ENCODE assay signal across 9 cellular contexts in the genomic region with DNA sequence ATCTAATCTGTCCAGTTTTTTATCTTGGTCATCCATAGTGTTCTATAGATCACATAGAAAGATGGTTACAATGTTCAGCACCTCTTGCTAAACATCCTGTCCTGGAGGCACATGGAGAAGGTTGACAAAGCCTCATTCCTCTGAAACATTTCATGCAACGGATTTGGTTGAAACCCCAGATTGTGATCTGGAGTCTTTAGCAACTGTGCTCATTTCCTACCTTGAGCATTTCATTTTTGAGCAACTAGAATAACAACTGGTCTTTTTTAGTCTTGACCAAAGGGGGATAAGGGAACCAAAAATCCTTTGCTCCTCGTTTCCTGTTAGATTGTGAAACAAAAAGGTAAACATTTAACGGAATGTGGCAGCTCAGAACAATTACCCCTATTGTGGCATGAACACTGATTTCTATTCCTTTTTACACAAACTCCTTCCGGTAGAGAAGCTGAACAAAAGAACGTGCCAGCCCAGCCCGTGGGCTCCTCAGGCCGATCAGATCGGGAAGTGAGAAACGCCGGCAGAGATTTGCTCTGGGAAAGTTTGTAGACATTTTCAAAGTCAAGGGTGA.
DNase-seq lines count a peak whose midpoint lies in the region; ATAC-seq and TF ChIP-seq lines count a peak whose summit lies in the region.
"Had no signal": no experiment of that assay in that cellular context is flagged by ENCODE, and none has a peak within 500 bp of the region (broad histone marks: within the 10 kb centered on the region; RNA-seq: fewer than 3 reads in every experiment).

No MANE protein-coding gene starts in this region.

- H3K27me3 ChIP-seq in CD8-positive, alpha-beta memory T cell (ENCODE audit: insufficient read depth, low read length, poor library complexity, severe bottlenecking), result no peaks in the 10 kb centered on the region
- H3K27me3 ChIP-seq in osteoblast (ENCODE audit: insufficient read depth, low read length) (no peaks in the 10 kb centered on the region), foreskin keratinocyte (no peaks in the 10 kb centered on the region)

- H3K27ac Mint-ChIP-seq in CD8-positive, alpha-beta memory T cell, result peak overlapping the region in 1 of 8 donors; percentile 40
- no peak overlapping the region for H3K27ac Mint-ChIP-seq in stimulated activated memory B cell treated with anti-CD40 and anti-IgM and Interleukin-4, amounts not matched to agents 10 μg/mL and 1 μg/mL and 100 μg/mL, for 72 hours

- CTCF ChIA-PET in CD8-positive, alpha-beta memory T cell (lab: Charles Lee), result interaction anchor here (1.2 kb wide), 1 partner anchor 14 kb away, joined by 3 read pairs; no protein-coding TSS in a partner anchor

- H2AFZ ChIP-seq in osteoblast (ENCODE audit: low read length), result peak overlapping the region; percentile 60

- H3K4me1 ChIP-seq in CD8-positive, alpha-beta memory T cell (ENCODE audit: insufficient read depth, low read length), result no peaks in the 10 kb centered on the region
- H3K4me1 ChIP-seq in osteoblast (ENCODE audit: insufficient read depth, low read length), result peaks cover 47% of the 10 kb centered on the region
- H3K4me1 ChIP-seq in foreskin keratinocyte, result peaks cover 8% of the 10 kb centered on the region

- H3K36me3 Mint-ChIP-seq in CD8-positive, alpha-beta memory T cell, result peaks cover 0 to 5% (median 0%) of the 10 kb centered on the region in 3 donors
- no peaks in the 10 kb centered on the region for H3K36me3 Mint-ChIP-seq in stimulated activated memory B cell treated with anti-CD40 and anti-IgM and Interleukin-4, amounts not matched to agents 10 μg/mL and 1 μg/mL and 100 μg/mL, for 72 hours

- no peaks in the 10 kb centered on the region for H4K20me1 ChIP-seq in osteoblast (ENCODE audit: insufficient read depth, low read length)

- no peak overlapping the region for H3K27ac ChIP-seq in CD8-positive, alpha-beta memory T cell (ENCODE audit: low read depth, low read length)
- H3K27ac ChIP-seq in osteoblast (ENCODE audit: low read depth, low read length) (peak overlapping the region; percentile 72), foreskin keratinocyte (no peak overlapping the region)

- H3K4me3 Mint-ChIP-seq in CD8-positive, alpha-beta memory T cell, result peak overlapping the region in 4 of 7 donors; percentile 24 to 57 (median 32)
- H3K4me3 Mint-ChIP-seq in stimulated activated memory B cell treated with anti-CD40 and anti-IgM and Interleukin-4, amounts not matched to agents 10 μg/mL and 1 μg/mL and 100 μg/mL, for 72 hours, result no peak overlapping the region

- POLR2A ChIA-PET in CD8-positive, alpha-beta memory T cell (lab: Charles Lee), result interaction anchor here (0.5 kb wide), 1 partner anchor 83 kb away, joined by 3 read pairs; no protein-coding TSS in a partner anchor

- no peaks in the 10 kb centered on the region for H3K79me2 ChIP-seq in osteoblast (ENCODE audit: insufficient read depth, low read length)

- DNase-seq in CD8-positive, alpha-beta memory T cell, result no peak
- DNase-seq in NOMO-1 treated with dmso at 0.1 percent for 144 hours (lab: John Stamatoyannopoulos, UW; ENCODE audit: unreplicated experiment), result peak; percentile 17
- peak; percentile 58 for DNase-seq in osteoblast (ENCODE audit: insufficient read length, low spot score, missing footprints)
- no peak for DNase-seq in germinal center (ENCODE audit: low spot score)
- DNase-seq in foreskin keratinocyte, result no peak
- DNase-seq in NK-92 treated with Interleukin-12 subunit alpha and Interleukin-12 subunit beta, amount 100 ng/mL, for 24 hours (lab: John Stamatoyannopoulos, UW), result no peak
- DNase-seq: NCI-H187 had no signal

- no peak overlapping the region for H3K4me3 ChIP-seq in CD8-positive, alpha-beta memory T cell (ENCODE audit: low read length)
- H3K4me3 ChIP-seq in osteoblast (ENCODE audit: insufficient read depth, low read length), result peak overlapping the region; percentile 18

- peaks cover 0 to 4% (median 0%) of the 10 kb centered on the region in 5 donors for H3K9me3 Mint-ChIP-seq in CD8-positive, alpha-beta memory T cell
- H3K9me3 Mint-ChIP-seq in stimulated activated memory B cell treated with anti-CD40 and anti-IgM and Interleukin-4, amounts not matched to agents 10 μg/mL and 1 μg/mL and 100 μg/mL, for 72 hours, result peaks cover 3% of the 10 kb centered on the region

- no peaks in the 10 kb centered on the region for H3K36me3 ChIP-seq in CD8-positive, alpha-beta memory T cell (ENCODE audit: insufficient read depth, low read length)
- no peaks in the 10 kb centered on the region for H3K36me3 ChIP-seq in osteoblast (ENCODE audit: insufficient read depth, low read length)

- H3K27me3 Mint-ChIP-seq in CD8-positive, alpha-beta memory T cell, result peaks cover 7 to 13% of the 10 kb centered on the region in 2 donors
- peaks cover 38% of the 10 kb centered on the region for H3K27me3 Mint-ChIP-seq in stimulated activated memory B cell treated with anti-CD40 and anti-IgM and Interleukin-4, amounts not matched to agents 10 μg/mL and 1 μg/mL and 100 μg/mL, for 72 hours

- TF ChIP-seq CTCF in osteoblast (IDR thresholded peaks at IDR 0.05; ENCODE audit: extremely low read depth, low read depth, low read length), result no peak
- TF ChIP-seq CTCF in foreskin keratinocyte (conservative IDR thresholded peaks at IDR 0.05), result no peak

- ATAC-seq in esophagus mucosa (peak; percentile 24), foreskin keratinocyte (no peak)
- ATAC-seq in stimulated activated memory B cell treated with anti-CD40 and anti-IgM and Interleukin-4, amounts not matched to agents 10 μg/mL and 1 μg/mL and 100 μg/mL, for 72 hours, result no peak

- H3K4me1 Mint-ChIP-seq in CD8-positive, alpha-beta memory T cell, result peaks cover 9 to 13% (median 10%) of the 10 kb centered on the region in 3 donors
- H3K4me1 Mint-ChIP-seq in stimulated activated memory B cell treated with anti-CD40 and anti-IgM and Interleukin-4, amounts not matched to agents 10 μg/mL and 1 μg/mL and 100 μg/mL, for 72 hours, result peaks cover 6% of the 10 kb centered on the region

- no peaks in the 10 kb centered on the region for H3K9me3 ChIP-seq in CD8-positive, alpha-beta memory T cell (ENCODE audit: low read length)
- H3K9me3 ChIP-seq in osteoblast (ENCODE audit: low read depth, low read length), result no peaks in the 10 kb centered on the region

- peak overlapping the region; percentile 68 for H3K4me2 ChIP-seq in osteoblast (ENCODE audit: insufficient read depth, low read length)

Comparison
In these comparisons a context has a peak if more than half of its experiments do, and no peak if none do; other contexts are left out.
1. DNase-seq: peak in NOMO-1 treated with dmso at 0.1 percent for 144 hours (single experiment) and osteoblast (single experiment); none in CD8-positive, alpha-beta memory T cell (0 of 5), germinal center (single experiment), foreskin keratinocyte (0 of 2) and NK-92 treated with Interleukin-12 subunit alpha and Interleukin-12 subunit beta, amount 100 ng/mL, for 24 hours (single experiment).